Comparison of ENCODE assay signal across 2 cellular contexts in the genomic region with DNA sequence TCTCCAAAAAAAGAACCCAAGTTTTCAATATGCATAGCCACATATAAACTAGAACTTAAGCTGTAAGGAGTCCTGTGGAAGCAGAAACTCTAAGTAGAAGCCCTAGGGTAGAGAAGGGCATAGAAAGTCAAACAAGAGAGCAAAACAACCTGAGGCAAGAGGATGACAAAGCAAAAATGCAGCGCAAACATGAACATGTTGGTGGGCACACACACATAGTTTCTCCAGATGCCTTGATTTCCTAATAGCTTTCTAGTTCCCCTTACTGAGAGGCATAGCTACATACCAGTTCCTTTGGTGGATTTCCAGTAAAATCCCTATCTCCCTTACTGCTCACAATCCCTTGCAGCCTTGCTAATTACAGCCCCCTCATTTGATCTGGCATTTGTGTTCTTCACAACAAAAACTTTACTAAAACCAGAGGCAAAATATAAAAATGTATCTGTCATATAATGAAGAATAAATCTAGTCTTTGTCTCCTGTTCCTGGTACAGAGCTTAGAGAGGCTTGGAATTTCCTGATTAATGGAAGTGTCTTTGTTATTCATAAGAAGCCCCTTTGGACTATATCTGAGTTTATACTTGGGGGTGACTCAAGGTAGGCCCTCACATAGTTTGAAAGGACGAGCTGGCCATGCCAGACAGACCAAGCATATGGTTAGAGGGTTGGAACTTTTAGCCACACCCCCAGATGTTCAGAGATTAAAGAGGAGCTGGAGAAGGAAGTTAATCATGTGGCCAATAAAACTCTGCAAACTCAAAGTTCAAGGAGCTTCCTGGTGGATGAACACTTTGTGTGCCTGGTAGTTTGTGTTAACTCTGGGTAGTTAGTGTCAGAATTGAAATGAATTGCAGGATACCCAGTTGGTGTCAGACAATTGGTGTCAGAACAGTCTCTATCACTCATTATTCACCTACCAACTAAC.
TF ChIP-seq lines count a peak whose summit lies in the region.

No MANE protein-coding gene starts in this region.

TF ChIP-seq in H1, 55 proteins besides CTCF, POLR2A, EP300 and RAD21:
- TF ChIP-seq CBX8 (IDR thresholded peaks at IDR 0.05; ENCODE audit: borderline replicate concordance, low read depth, low read length) (no peak), TBP (IDR thresholded peaks at IDR 0.05; ENCODE audit: low read depth, low read length) (no peak), MAFK (IDR thresholded peaks at IDR 0.05; ENCODE audit: low read depth, low read length) (no peak), YY1 (IDR thresholded peaks at IDR 0.05; ENCODE audit: low read depth, low read length) (no peak), TEAD4 (IDR thresholded peaks at IDR 0.05; ENCODE audit: low read depth, low read length) (no peak), KDM1A (IDR thresholded peaks at IDR 0.05; ENCODE audit: borderline replicate concordance, low read length) (no peak)

TF ChIP-seq in HEK293T, 16 proteins besides CTCF, POLR2A, EP300 and RAD21:
- no peak for TF ChIP-seq BHLHE40 (IDR thresholded peaks at IDR 0.05; ENCODE audit: borderline replicate concordance)
- TF ChIP-seq ELF4 (IDR thresholded peaks at IDR 0.05): no peak
- TF ChIP-seq SP1 (IDR thresholded peaks at IDR 0.05): no peak
- TF ChIP-seq SUZ12 (IDR thresholded peaks at IDR 0.05): no peak
- no peak for TF ChIP-seq ARNT (IDR thresholded peaks at IDR 0.05)
- no peak for TF ChIP-seq L3MBTL2 (conservative IDR thresholded peaks at IDR 0.05)
- no peak for TF ChIP-seq ZNF384 (IDR thresholded peaks at IDR 0.05)
- TF ChIP-seq LEF1 (IDR thresholded peaks at IDR 0.05; ENCODE audit: borderline replicate concordance): no peak
- TF ChIP-seq FOXA1 (IDR thresholded peaks at IDR 0.05): no peak
- no peak for TF ChIP-seq FOXK2 (IDR thresholded peaks at IDR 0.05)
- TF ChIP-seq FOXM1 (IDR thresholded peaks at IDR 0.05; ENCODE audit: borderline replicate concordance): no peak
- no peak for TF ChIP-seq CTBP1 (IDR thresholded peaks at IDR 0.05; ENCODE audit: borderline replicate concordance)
- TF ChIP-seq TARDBP (IDR thresholded peaks at IDR 0.05): no peak
- no peak for TF ChIP-seq NFRKB (IDR thresholded peaks at IDR 0.05)
- TF ChIP-seq HDGF (IDR thresholded peaks at IDR 0.05; ENCODE audit: borderline replicate concordance): no peak
